ENCODE assay signal across 1 cellular context in genomic region chr19:45717131-45717982, GRCh38.
TF ChIP-seq lines count a peak whose summit lies in the region.

No MANE protein-coding gene starts in this region.

TF ChIP-seq in HepG2, 621 proteins besides CTCF, POLR2A, EP300 and RAD21 (continued from another document and continues in another):
- TF ChIP-seq, protein P1, sequence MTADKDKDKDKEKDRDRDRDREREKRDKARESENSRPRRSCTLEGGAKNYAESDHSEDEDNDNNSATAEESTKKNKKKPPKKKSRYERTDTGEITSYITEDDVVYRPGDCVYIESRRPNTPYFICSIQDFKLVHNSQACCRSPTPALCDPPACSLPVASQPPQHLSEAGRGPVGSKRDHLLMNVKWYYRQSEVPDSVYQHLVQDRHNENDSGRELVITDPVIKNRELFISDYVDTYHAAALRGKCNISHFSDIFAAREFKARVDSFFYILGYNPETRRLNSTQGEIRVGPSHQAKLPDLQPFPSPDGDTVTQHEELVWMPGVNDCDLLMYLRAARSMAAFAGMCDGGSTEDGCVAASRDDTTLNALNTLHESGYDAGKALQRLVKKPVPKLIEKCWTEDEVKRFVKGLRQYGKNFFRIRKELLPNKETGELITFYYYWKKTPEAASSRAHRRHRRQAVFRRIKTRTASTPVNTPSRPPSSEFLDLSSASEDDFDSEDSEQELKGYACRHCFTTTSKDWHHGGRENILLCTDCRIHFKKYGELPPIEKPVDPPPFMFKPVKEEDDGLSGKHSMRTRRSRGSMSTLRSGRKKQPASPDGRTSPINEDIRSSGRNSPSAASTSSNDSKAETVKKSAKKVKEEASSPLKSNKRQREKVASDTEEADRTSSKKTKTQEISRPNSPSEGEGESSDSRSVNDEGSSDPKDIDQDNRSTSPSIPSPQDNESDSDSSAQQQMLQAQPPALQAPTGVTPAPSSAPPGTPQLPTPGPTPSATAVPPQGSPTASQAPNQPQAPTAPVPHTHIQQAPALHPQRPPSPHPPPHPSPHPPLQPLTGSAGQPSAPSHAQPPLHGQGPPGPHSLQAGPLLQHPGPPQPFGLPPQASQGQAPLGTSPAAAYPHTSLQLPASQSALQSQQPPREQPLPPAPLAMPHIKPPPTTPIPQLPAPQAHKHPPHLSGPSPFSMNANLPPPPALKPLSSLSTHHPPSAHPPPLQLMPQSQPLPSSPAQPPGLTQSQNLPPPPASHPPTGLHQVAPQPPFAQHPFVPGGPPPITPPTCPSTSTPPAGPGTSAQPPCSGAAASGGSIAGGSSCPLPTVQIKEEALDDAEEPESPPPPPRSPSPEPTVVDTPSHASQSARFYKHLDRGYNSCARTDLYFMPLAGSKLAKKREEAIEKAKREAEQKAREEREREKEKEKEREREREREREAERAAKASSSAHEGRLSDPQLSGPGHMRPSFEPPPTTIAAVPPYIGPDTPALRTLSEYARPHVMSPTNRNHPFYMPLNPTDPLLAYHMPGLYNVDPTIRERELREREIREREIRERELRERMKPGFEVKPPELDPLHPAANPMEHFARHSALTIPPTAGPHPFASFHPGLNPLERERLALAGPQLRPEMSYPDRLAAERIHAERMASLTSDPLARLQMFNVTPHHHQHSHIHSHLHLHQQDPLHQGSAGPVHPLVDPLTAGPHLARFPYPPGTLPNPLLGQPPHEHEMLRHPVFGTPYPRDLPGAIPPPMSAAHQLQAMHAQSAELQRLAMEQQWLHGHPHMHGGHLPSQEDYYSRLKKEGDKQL (CRISPR knock-in tag; IDR thresholded peaks at IDR 0.05; ENCODE audit: low read depth): peak; percentile 60; the same call in 1 of the 2 replicates
- TF ChIP-seq ZNF775 (CRISPR knock-in tag; IDR thresholded peaks at IDR 0.05; ENCODE audit: borderline replicate concordance) (peak; percentile 83; the same call in 1 of the 2 replicates), ZNF205 (CRISPR knock-in tag; IDR thresholded peaks at IDR 0.05) (no peak), TEAD3 (CRISPR knock-in tag; optimal IDR thresholded peaks at IDR 0.05; ENCODE audit: borderline replicate concordance) (peak; percentile 87), ETV6 (CRISPR knock-in tag; conservative IDR thresholded peaks at IDR 0.05) (no peak), POGK (CRISPR knock-in tag; conservative IDR thresholded peaks at IDR 0.05) (no peak; the same call in 1 of the 2 replicates), SUZ12 (IDR thresholded peaks at IDR 0.05; ENCODE audit: low read depth, low read length) (no peak), SOX5 (CRISPR knock-in tag; IDR thresholded peaks at IDR 0.05; ENCODE audit: borderline replicate concordance) (peak; percentile 77), ZNF33B (CRISPR knock-in tag; IDR thresholded peaks at IDR 0.05) (no peak), ATF7-NPFF (CRISPR knock-in tag; IDR thresholded peaks at IDR 0.05; ENCODE audit: low read depth) (no peak; the same call in 1 of the 2 replicates), ZNF350 (CRISPR knock-in tag; IDR thresholded peaks at IDR 0.05; ENCODE audit: borderline replicate concordance, low read depth) (peak; percentile 86), ZNF550 (CRISPR knock-in tag; IDR thresholded peaks at IDR 0.05; ENCODE audit: borderline replicate concordance) (no peak), SMAD3 (CRISPR knock-in tag; IDR thresholded peaks at IDR 0.05) (0 out of 2 replicates have a peak, but pooled peaks have one; percentile 31), NR2F1 (CRISPR knock-in tag; IDR thresholded peaks at IDR 0.05) (peak; percentile 98), ZNF605 (CRISPR knock-in tag; IDR thresholded peaks at IDR 0.05) (peak; percentile 81), ZGPAT (CRISPR knock-in tag; IDR thresholded peaks at IDR 0.05) (peak; percentile 72), SP4 (CRISPR knock-in tag; IDR thresholded peaks at IDR 0.05) (peak; percentile 79; the same call in 1 of the 2 replicates), ZNF776 (CRISPR knock-in tag; IDR thresholded peaks at IDR 0.05) (no peak), ZNF354B (CRISPR knock-in tag; IDR thresholded peaks at IDR 0.05) (no peak), KLF6 (CRISPR knock-in tag; IDR thresholded peaks at IDR 0.05) (no peak), NPAS2 (CRISPR knock-in tag; IDR thresholded peaks at IDR 0.05; ENCODE audit: borderline replicate concordance) (no peak), PHF5A (CRISPR knock-in tag; IDR thresholded peaks at IDR 0.05; ENCODE audit: low read depth, unreplicated experiment) (peak; percentile 46), ZNF580 (CRISPR knock-in tag; IDR thresholded peaks at IDR 0.05; ENCODE audit: borderline replicate concordance, low read depth) (no peak; the same call in 1 of the 2 replicates), GZF1 (CRISPR knock-in tag; IDR thresholded peaks at IDR 0.05) (no peak), SRY (CRISPR knock-in tag; IDR thresholded peaks at IDR 0.05) (no peak), ZFP36L2 (CRISPR knock-in tag; IDR thresholded peaks at IDR 0.05) (no peak), ZNF674 (CRISPR knock-in tag; IDR thresholded peaks at IDR 0.05; ENCODE audit: low read depth) (no peak), ZNF331 (CRISPR knock-in tag; IDR thresholded peaks at IDR 0.05) (peak; percentile 84), PTBP1 (IDR thresholded peaks at IDR 0.05; ENCODE audit: low read depth, low read length, poor library complexity, severe bottlenecking) (no peak), MEIS1 (CRISPR knock-in tag; IDR thresholded peaks at IDR 0.05; ENCODE audit: borderline replicate concordance) (peak; percentile 94), ZBTB1 (CRISPR knock-in tag; IDR thresholded peaks at IDR 0.05; ENCODE audit: borderline replicate concordance) (no peak), ZBTB26 (CRISPR knock-in tag; IDR thresholded peaks at IDR 0.05; ENCODE audit: borderline replicate concordance) (0 out of 2 replicates have a peak, but pooled peaks have one; percentile 15), ZNF343 (CRISPR knock-in tag; IDR thresholded peaks at IDR 0.05) (peak; percentile 56; the same call in 1 of the 2 replicates), ARID3A (IDR thresholded peaks at IDR 0.05; ENCODE audit: low read depth, low read length) (peak; percentile 59; the same call in 1 of the 2 replicates), NFE2L2 (IDR thresholded peaks at IDR 0.05; ENCODE audit: low read length) (no peak), BRF2 (CRISPR knock-in tag; IDR thresholded peaks at IDR 0.05) (peak; percentile 54; the same call in 1 of the 2 replicates), KDM2A (CRISPR knock-in tag; IDR thresholded peaks at IDR 0.05; ENCODE audit: borderline replicate concordance, low read depth) (peak; percentile 92), FOXA3 (CRISPR knock-in tag; IDR thresholded peaks at IDR 0.05) (peak; percentile 84), SNAPC5 (CRISPR knock-in tag; IDR thresholded peaks at IDR 0.05; ENCODE audit: borderline replicate concordance) (no peak)
- TF ChIP-seq, protein P2, sequence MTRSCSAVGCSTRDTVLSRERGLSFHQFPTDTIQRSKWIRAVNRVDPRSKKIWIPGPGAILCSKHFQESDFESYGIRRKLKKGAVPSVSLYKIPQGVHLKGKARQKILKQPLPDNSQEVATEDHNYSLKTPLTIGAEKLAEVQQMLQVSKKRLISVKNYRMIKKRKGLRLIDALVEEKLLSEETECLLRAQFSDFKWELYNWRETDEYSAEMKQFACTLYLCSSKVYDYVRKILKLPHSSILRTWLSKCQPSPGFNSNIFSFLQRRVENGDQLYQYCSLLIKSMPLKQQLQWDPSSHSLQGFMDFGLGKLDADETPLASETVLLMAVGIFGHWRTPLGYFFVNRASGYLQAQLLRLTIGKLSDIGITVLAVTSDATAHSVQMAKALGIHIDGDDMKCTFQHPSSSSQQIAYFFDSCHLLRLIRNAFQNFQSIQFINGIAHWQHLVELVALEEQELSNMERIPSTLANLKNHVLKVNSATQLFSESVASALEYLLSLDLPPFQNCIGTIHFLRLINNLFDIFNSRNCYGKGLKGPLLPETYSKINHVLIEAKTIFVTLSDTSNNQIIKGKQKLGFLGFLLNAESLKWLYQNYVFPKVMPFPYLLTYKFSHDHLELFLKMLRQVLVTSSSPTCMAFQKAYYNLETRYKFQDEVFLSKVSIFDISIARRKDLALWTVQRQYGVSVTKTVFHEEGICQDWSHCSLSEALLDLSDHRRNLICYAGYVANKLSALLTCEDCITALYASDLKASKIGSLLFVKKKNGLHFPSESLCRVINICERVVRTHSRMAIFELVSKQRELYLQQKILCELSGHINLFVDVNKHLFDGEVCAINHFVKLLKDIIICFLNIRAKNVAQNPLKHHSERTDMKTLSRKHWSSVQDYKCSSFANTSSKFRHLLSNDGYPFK (CRISPR knock-in tag; IDR thresholded peaks at IDR 0.05; ENCODE audit: borderline replicate concordance): peak; percentile 48; the same call in 1 of the 2 replicates
- TF ChIP-seq, protein P3, sequence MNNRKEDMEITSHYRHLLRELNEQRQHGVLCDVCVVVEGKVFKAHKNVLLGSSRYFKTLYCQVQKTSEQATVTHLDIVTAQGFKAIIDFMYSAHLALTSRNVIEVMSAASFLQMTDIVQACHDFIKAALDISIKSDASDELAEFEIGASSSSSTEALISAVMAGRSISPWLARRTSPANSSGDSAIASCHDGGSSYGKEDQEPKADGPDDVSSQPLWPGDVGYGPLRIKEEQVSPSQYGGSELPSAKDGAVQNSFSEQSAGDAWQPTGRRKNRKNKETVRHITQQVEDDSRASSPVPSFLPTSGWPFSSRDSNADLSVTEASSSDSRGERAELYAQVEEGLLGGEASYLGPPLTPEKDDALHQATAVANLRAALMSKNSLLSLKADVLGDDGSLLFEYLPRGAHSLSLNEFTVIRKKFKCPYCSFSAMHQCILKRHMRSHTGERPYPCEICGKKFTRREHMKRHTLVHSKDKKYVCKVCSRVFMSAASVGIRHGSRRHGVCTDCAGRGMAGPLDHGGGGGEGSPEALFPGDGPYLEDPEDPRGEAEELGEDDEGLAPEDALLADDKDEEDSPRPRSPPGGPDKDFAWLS (CRISPR knock-in tag; IDR thresholded peaks at IDR 0.05; ENCODE audit: borderline replicate concordance): no peak
- TF ChIP-seq, protein P4, sequence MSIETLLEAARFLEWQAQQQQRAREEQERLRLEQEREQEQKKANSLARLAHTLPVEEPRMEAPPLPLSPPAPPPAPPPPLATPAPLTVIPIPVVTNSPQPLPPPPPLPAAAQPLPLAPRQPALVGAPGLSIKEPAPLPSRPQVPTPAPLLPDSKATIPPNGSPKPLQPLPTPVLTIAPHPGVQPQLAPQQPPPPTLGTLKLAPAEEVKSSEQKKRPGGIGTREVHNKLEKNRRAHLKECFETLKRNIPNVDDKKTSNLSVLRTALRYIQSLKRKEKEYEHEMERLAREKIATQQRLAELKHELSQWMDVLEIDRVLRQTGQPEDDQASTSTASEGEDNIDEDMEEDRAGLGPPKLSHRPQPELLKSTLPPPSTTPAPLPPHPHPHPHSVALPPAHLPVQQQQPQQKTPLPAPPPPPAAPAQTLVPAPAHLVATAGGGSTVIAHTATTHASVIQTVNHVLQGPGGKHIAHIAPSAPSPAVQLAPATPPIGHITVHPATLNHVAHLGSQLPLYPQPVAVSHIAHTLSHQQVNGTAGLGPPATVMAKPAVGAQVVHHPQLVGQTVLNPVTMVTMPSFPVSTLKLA (IDR thresholded peaks at IDR 0.05): peak; percentile 88
